In genomic region chr17:2416010-2416734, GRCh38 we compare ENCODE assay signal across 8 cellular contexts. TPM values are rescaled to one million over a fixed set of nuclear protein-coding genes. Genes with fewer than 3 reads are reported as not detected.
A peak's percentile ranks its signal among the peaks of the same experiment; 100 is the strongest.
DNase-seq lines count a peak whose midpoint lies in the region; ATAC-seq and TF ChIP-seq lines count a peak whose summit lies in the region.

No MANE protein-coding gene starts in this region.

- H3K36me3 Mint-ChIP-seq in osteocyte (ENCODE audit: unreplicated experiment): peaks cover 2% of the 10 kb centered on the region

- no peaks in the 10 kb centered on the region for H3K27me3 ChIP-seq in SJCRH30
- H3K27me3 ChIP-seq in thoracic aorta (replicated peaks; ENCODE audit: insufficient read depth): no peaks in the 10 kb centered on the region

- H3K27me3 Mint-ChIP-seq in osteocyte (ENCODE audit: unreplicated experiment): no peaks in the 10 kb centered on the region

- H3K36me3 ChIP-seq in SJCRH30 (0 out of 2 replicates have a peak, but pooled peaks cover 11% of the 10 kb centered on the region), thoracic aorta (peaks cover 6% of the 10 kb centered on the region)

- peak; percentile 98 for TF ChIP-seq CTCF in LNCAP (IDR thresholded peaks at IDR 0.05)
- TF ChIP-seq CTCF in osteocyte (IDR thresholded peaks at IDR 0.05): peak; percentile 99
- TF ChIP-seq CTCF in thoracic aorta (IDR thresholded peaks at IDR 0.05): peak; percentile 97

- H3K27ac ChIP-seq in SJCRH30 (no peak overlapping the region), thoracic aorta (peak overlapping the region in 1 of 2 donors; percentile 26)

- H3K4me1 ChIP-seq in SJCRH30 (no peaks in the 10 kb centered on the region), thoracic aorta (ENCODE audit: control insufficient read depth in 1 of 2, low read depth in 2 of 2) (peaks cover 7 to 20% of the 10 kb centered on the region in 2 donors)

- H3K4me3 ChIP-seq in SJCRH30 (no peak overlapping the region), thoracic aorta (no peak overlapping the region)

- H3K9me3 Mint-ChIP-seq in osteocyte (ENCODE audit: unreplicated experiment): no peaks in the 10 kb centered on the region

- H3K4me3 Mint-ChIP-seq in osteocyte (ENCODE audit: unreplicated experiment): no peak overlapping the region

- ATAC-seq in thoracic aorta (ENCODE audit: insufficient number of reproducible peaks, low FRiP score, low read depth) (peak; percentile 85), GM19463 (IDR thresholded peaks at IDR 0.05; ENCODE audit: unreplicated experiment) (no peak)

- peak overlapping the region; percentile 56 for H3K27ac Mint-ChIP-seq in osteocyte (ENCODE audit: unreplicated experiment)

- DNase-seq in DMS79 (lab: John Stamatoyannopoulos, UW): peak; percentile 63
- peak; percentile 65 to 84 for DNase-seq in SJCRH30
- peak; percentile 83 for DNase-seq in activated gamma-delta T cell treated with anti-CD3 and anti-CD28 coated beads, Interleukin-2, amount 50 U/mL, for 16 hours (ENCODE audit: low read depth)
- DNase-seq in foreskin melanocyte: peak; percentile 74
- DNase-seq in osteocyte (ENCODE audit: extremely low spot score, unreplicated experiment): peak; percentile 98
- peak; percentile 73 for DNase-seq in thoracic aorta (ENCODE audit: low spot score)

- peaks cover 42% of the 10 kb centered on the region for H3K4me1 Mint-ChIP-seq in osteocyte (ENCODE audit: unreplicated experiment)

- H3K9me3 ChIP-seq in SJCRH30 (replicated peaks) (no peaks in the 10 kb centered on the region), thoracic aorta (no peaks in the 10 kb centered on the region)

RNA-seq across cellular contexts. Expression of gene MNT, which starts 15.3 kb away (rescaled TPM):
- 8.7 and 10.1 TPM in 2 replicates for total RNA-seq in SJCRH30 (2014; rRNA removed; shearing (Covaris generic))
- total RNA-seq in osteocyte (30.4 and 35.6 TPM in 2 replicates), thoracic aorta (10 to 100 TPM; 17.9 to 27.1 TPM)
